1 cellular context compared by ENCODE assay signal in the genomic region with DNA sequence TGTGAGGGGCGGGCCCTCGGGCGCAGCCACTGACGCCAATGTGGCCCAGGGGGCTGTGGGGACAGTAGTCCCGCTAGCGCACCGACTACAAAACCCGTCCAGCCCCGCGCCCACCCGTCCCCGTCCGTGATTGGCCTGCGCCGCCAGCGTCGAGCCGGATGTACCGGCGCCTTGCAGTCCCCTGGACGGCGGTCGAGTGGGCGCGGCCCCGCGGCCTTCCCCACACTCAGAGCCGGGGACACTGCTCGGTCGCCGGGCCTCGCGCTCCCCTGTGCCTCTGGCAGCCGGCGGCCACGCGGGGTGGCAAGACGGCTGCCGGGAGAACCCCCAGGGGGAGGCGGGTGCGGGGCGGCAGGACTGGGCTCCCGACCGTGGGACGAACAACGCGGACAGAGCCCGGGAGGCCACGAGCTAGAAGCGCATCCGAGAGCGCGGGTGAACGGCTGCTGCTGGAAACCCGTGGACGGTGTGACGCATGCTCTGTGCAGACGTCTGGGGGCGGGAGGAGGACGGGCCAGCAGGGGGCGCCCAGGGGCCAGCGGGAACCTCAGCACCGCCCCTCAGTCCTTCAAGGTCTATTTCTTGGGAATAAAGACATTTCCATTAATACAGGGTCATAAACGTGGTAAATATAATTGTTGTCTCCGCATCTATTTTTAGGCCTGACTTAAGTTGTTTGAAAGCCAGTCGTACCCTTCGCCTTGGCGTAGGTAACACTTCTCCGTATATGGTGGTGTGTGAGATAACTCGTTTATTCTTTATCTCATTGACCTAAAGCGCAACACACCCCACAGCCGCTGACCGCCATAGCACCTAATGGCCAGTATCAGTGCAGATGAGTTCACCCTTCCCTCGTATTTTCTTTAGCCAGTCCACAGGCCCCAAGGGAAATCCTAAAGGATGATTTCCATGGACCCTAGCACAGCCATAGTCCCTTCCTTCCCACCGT.
TF ChIP-seq lines count a peak whose summit lies in the region.

No MANE protein-coding gene starts in this region.

TF ChIP-seq in K562, 482 proteins besides CTCF, POLR2A, EP300 and RAD21 (continued from another document):
- TF ChIP-seq, protein P1, sequence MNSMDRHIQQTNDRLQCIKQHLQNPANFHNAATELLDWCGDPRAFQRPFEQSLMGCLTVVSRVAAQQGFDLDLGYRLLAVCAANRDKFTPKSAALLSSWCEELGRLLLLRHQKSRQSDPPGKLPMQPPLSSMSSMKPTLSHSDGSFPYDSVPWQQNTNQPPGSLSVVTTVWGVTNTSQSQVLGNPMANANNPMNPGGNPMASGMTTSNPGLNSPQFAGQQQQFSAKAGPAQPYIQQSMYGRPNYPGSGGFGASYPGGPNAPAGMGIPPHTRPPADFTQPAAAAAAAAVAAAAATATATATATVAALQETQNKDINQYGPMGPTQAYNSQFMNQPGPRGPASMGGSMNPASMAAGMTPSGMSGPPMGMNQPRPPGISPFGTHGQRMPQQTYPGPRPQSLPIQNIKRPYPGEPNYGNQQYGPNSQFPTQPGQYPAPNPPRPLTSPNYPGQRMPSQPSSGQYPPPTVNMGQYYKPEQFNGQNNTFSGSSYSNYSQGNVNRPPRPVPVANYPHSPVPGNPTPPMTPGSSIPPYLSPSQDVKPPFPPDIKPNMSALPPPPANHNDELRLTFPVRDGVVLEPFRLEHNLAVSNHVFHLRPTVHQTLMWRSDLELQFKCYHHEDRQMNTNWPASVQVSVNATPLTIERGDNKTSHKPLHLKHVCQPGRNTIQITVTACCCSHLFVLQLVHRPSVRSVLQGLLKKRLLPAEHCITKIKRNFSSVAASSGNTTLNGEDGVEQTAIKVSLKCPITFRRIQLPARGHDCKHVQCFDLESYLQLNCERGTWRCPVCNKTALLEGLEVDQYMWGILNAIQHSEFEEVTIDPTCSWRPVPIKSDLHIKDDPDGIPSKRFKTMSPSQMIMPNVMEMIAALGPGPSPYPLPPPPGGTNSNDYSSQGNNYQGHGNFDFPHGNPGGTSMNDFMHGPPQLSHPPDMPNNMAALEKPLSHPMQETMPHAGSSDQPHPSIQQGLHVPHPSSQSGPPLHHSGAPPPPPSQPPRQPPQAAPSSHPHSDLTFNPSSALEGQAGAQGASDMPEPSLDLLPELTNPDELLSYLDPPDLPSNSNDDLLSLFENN (IDR thresholded peaks at IDR 0.05; ENCODE audit: low read depth in 2 of 2, low read length in 2 of 2): no peak
- TF ChIP-seq RBM22 (IDR thresholded peaks at IDR 0.05; ENCODE audit: low read depth, low read length, poor library complexity, severe bottlenecking): no peak
- no peak for TF ChIP-seq HMG20B (CRISPR knock-in tag; IDR thresholded peaks at IDR 0.05)
- TF ChIP-seq CBFA2T3 (IDR thresholded peaks at IDR 0.05): peak; percentile 62
- no peak for TF ChIP-seq ZNF79 (CRISPR knock-in tag; IDR thresholded peaks at IDR 0.05; ENCODE audit: low read depth)
- TF ChIP-seq RBM15 (IDR thresholded peaks at IDR 0.05; ENCODE audit: insufficient read depth, low read length): no peak
- TF ChIP-seq MYNN (IDR thresholded peaks at IDR 0.05): 0 out of 2 replicates have a peak, but pooled peaks have one; percentile 25
- no peak for TF ChIP-seq MYNN (CRISPR knock-in tag; IDR thresholded peaks at IDR 0.05)
- TF ChIP-seq TBP (optimal IDR thresholded peaks at IDR 0.05; ENCODE audit: low read depth, low read length): peak; percentile 77
- TF ChIP-seq WHSC1 (IDR thresholded peaks at IDR 0.05; ENCODE audit: low read length): no peak
- no peak for TF ChIP-seq RNF2 (IDR thresholded peaks at IDR 0.05)
- TF ChIP-seq ZNF212 (CRISPR knock-in tag; IDR thresholded peaks at IDR 0.05): no peak
- no peak for TF ChIP-seq TGIF2 (CRISPR knock-in tag; IDR thresholded peaks at IDR 0.05)
- TF ChIP-seq NFIC (IDR thresholded peaks at IDR 0.05): peak; percentile 83
- peak; percentile 8 for TF ChIP-seq DACH1 (IDR thresholded peaks at IDR 0.05; ENCODE audit: partially characterized antibody)
- TF ChIP-seq, protein P2, sequence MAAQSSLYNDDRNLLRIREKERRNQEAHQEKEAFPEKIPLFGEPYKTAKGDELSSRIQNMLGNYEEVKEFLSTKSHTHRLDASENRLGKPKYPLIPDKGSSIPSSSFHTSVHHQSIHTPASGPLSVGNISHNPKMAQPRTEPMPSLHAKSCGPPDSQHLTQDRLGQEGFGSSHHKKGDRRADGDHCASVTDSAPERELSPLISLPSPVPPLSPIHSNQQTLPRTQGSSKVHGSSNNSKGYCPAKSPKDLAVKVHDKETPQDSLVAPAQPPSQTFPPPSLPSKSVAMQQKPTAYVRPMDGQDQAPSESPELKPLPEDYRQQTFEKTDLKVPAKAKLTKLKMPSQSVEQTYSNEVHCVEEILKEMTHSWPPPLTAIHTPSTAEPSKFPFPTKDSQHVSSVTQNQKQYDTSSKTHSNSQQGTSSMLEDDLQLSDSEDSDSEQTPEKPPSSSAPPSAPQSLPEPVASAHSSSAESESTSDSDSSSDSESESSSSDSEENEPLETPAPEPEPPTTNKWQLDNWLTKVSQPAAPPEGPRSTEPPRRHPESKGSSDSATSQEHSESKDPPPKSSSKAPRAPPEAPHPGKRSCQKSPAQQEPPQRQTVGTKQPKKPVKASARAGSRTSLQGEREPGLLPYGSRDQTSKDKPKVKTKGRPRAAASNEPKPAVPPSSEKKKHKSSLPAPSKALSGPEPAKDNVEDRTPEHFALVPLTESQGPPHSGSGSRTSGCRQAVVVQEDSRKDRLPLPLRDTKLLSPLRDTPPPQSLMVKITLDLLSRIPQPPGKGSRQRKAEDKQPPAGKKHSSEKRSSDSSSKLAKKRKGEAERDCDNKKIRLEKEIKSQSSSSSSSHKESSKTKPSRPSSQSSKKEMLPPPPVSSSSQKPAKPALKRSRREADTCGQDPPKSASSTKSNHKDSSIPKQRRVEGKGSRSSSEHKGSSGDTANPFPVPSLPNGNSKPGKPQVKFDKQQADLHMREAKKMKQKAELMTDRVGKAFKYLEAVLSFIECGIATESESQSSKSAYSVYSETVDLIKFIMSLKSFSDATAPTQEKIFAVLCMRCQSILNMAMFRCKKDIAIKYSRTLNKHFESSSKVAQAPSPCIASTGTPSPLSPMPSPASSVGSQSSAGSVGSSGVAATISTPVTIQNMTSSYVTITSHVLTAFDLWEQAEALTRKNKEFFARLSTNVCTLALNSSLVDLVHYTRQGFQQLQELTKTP (IDR thresholded peaks at IDR 0.05; ENCODE audit: low read depth in 1 of 2, partially characterized antibody in 2 of 2): peak in 1 of 2 experiments; percentile 95
- TF ChIP-seq, protein P3, sequence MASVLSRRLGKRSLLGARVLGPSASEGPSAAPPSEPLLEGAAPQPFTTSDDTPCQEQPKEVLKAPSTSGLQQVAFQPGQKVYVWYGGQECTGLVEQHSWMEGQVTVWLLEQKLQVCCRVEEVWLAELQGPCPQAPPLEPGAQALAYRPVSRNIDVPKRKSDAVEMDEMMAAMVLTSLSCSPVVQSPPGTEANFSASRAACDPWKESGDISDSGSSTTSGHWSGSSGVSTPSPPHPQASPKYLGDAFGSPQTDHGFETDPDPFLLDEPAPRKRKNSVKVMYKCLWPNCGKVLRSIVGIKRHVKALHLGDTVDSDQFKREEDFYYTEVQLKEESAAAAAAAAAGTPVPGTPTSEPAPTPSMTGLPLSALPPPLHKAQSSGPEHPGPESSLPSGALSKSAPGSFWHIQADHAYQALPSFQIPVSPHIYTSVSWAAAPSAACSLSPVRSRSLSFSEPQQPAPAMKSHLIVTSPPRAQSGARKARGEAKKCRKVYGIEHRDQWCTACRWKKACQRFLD (CRISPR knock-in tag; IDR thresholded peaks at IDR 0.05): peak; percentile 93
- TF ChIP-seq, protein P4, sequence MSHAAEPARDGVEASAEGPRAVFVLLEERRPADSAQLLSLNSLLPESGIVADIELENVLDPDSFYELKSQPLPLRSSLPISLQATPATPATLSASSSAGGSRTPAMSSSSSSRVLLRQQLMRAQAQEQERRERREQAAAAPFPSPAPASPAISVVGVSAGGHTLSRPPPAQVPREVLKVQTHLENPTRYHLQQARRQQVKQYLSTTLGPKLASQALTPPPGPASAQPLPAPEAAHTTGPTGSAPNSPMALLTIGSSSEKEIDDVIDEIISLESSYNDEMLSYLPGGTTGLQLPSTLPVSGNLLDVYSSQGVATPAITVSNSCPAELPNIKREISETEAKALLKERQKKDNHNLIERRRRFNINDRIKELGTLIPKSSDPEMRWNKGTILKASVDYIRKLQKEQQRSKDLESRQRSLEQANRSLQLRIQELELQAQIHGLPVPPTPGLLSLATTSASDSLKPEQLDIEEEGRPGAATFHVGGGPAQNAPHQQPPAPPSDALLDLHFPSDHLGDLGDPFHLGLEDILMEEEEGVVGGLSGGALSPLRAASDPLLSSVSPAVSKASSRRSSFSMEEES (CRISPR knock-in tag; IDR thresholded peaks at IDR 0.05): no peak
- peak; percentile 90 for TF ChIP-seq POLR2B (IDR thresholded peaks at IDR 0.05; ENCODE audit: low read depth, partially characterized antibody)
- TF ChIP-seq, protein P5, sequence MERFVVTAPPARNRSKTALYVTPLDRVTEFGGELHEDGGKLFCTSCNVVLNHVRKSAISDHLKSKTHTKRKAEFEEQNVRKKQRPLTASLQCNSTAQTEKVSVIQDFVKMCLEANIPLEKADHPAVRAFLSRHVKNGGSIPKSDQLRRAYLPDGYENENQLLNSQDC (CRISPR knock-in tag; IDR thresholded peaks at IDR 0.05): peak; percentile 56; the same call in 1 of the 2 replicates
- TF ChIP-seq, protein P6, sequence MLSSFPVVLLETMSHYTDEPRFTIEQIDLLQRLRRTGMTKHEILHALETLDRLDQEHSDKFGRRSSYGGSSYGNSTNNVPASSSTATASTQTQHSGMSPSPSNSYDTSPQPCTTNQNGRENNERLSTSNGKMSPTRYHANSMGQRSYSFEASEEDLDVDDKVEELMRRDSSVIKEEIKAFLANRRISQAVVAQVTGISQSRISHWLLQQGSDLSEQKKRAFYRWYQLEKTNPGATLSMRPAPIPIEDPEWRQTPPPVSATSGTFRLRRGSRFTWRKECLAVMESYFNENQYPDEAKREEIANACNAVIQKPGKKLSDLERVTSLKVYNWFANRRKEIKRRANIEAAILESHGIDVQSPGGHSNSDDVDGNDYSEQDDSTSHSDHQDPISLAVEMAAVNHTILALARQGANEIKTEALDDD (IDR thresholded peaks at IDR 0.05): no peak
- no peak for TF ChIP-seq ZNF436 (CRISPR knock-in tag; IDR thresholded peaks at IDR 0.05)
- TF ChIP-seq, protein P7, sequence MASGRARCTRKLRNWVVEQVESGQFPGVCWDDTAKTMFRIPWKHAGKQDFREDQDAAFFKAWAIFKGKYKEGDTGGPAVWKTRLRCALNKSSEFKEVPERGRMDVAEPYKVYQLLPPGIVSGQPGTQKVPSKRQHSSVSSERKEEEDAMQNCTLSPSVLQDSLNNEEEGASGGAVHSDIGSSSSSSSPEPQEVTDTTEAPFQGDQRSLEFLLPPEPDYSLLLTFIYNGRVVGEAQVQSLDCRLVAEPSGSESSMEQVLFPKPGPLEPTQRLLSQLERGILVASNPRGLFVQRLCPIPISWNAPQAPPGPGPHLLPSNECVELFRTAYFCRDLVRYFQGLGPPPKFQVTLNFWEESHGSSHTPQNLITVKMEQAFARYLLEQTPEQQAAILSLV (tag; IDR thresholded peaks at IDR 0.05): no peak
- peak; percentile 75 for TF ChIP-seq CXXC5 (CRISPR knock-in tag; IDR thresholded peaks at IDR 0.05)
- TF ChIP-seq SPI1 (IDR thresholded peaks at IDR 0.05; ENCODE audit: borderline replicate concordance, low read depth, low read length): no peak
- TF ChIP-seq, protein P8, sequence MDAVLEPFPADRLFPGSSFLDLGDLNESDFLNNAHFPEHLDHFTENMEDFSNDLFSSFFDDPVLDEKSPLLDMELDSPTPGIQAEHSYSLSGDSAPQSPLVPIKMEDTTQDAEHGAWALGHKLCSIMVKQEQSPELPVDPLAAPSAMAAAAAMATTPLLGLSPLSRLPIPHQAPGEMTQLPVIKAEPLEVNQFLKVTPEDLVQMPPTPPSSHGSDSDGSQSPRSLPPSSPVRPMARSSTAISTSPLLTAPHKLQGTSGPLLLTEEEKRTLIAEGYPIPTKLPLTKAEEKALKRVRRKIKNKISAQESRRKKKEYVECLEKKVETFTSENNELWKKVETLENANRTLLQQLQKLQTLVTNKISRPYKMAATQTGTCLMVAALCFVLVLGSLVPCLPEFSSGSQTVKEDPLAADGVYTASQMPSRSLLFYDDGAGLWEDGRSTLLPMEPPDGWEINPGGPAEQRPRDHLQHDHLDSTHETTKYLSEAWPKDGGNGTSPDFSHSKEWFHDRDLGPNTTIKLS (IDR thresholded peaks at IDR 0.05; ENCODE audit: borderline replicate concordance, low read depth): peak; percentile 86
- TF ChIP-seq ZNF133 (CRISPR knock-in tag; IDR thresholded peaks at IDR 0.05): no peak
- TF ChIP-seq SOX6 (IDR thresholded peaks at IDR 0.05): 0 out of 2 replicates have a peak, but pooled peaks have one; percentile 27
- no peak for TF ChIP-seq HNRNPH1 (optimal IDR thresholded peaks at IDR 0.05; ENCODE audit: low read depth, low read length)
- TF ChIP-seq SAFB2 (IDR thresholded peaks at IDR 0.05; ENCODE audit: borderline replicate concordance, low read depth, low read length, severe bottlenecking): no peak
- peak; percentile 51; the same call in 1 of the 2 replicates for TF ChIP-seq MIER1 (IDR thresholded peaks at IDR 0.05; ENCODE audit: low read depth)
- no peak for TF ChIP-seq ZFP30 (CRISPR knock-in tag; IDR thresholded peaks at IDR 0.05; ENCODE audit: borderline replicate concordance)
- TF ChIP-seq PHF21A (IDR thresholded peaks at IDR 0.05; ENCODE audit: borderline replicate concordance, low read depth): 0 out of 2 replicates have a peak, but pooled peaks have one; percentile 38
- TF ChIP-seq BCL6 (CRISPR knock-in tag; IDR thresholded peaks at IDR 0.05): no peak
- TF ChIP-seq SP1 (CRISPR knock-in tag; IDR thresholded peaks at IDR 0.05): peak; percentile 89
- TF ChIP-seq, protein P9, sequence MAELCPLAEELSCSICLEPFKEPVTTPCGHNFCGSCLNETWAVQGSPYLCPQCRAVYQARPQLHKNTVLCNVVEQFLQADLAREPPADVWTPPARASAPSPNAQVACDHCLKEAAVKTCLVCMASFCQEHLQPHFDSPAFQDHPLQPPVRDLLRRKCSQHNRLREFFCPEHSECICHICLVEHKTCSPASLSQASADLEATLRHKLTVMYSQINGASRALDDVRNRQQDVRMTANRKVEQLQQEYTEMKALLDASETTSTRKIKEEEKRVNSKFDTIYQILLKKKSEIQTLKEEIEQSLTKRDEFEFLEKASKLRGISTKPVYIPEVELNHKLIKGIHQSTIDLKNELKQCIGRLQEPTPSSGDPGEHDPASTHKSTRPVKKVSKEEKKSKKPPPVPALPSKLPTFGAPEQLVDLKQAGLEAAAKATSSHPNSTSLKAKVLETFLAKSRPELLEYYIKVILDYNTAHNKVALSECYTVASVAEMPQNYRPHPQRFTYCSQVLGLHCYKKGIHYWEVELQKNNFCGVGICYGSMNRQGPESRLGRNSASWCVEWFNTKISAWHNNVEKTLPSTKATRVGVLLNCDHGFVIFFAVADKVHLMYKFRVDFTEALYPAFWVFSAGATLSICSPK (IDR thresholded peaks at IDR 0.05; ENCODE audit: borderline replicate concordance): no peak
- TF ChIP-seq, protein P10, sequence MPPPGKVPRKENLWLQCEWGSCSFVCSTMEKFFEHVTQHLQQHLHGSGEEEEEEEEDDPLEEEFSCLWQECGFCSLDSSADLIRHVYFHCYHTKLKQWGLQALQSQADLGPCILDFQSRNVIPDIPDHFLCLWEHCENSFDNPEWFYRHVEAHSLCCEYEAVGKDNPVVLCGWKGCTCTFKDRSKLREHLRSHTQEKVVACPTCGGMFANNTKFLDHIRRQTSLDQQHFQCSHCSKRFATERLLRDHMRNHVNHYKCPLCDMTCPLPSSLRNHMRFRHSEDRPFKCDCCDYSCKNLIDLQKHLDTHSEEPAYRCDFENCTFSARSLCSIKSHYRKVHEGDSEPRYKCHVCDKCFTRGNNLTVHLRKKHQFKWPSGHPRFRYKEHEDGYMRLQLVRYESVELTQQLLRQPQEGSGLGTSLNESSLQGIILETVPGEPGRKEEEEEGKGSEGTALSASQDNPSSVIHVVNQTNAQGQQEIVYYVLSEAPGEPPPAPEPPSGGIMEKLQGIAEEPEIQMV (tag; conservative IDR thresholded peaks at IDR 0.05; ENCODE audit: low read depth): no peak
